ENCODE assay signal across 8 cellular contexts in genomic region chr17:18087610-18088491, GRCh38. TPM values are rescaled to one million over a fixed set of nuclear protein-coding genes. Genes with fewer than 3 reads are reported as not detected.
DNase-seq lines count a peak whose midpoint lies in the region; ATAC-seq and TF ChIP-seq lines count a peak whose summit lies in the region.

DRG2 (plus strand) TSS chr17:18087948; CDS start chr17:18088024, 76 bp downstream.

- H3K9me3 ChIP-seq in Loucy (ENCODE audit: insufficient read depth, low read depth, low read length), result no peaks in the 10 kb centered on the region
- H3K9me3 ChIP-seq in neural cell (ENCODE audit: low read length), result no peaks in the 10 kb centered on the region

- peak within 1 kb of the TSS; percentile 99 for H3K27ac Mint-ChIP-seq in stimulated activated naive CD8-positive, alpha-beta T cell treated with anti-CD3 and anti-CD28 coated beads, Interleukin-15, amount 100 ng/mL, for 72 hours

- H3K9me3 Mint-ChIP-seq in stimulated activated naive CD8-positive, alpha-beta T cell treated with anti-CD3 and anti-CD28 coated beads, Interleukin-15, amount 100 ng/mL, for 72 hours, result no peaks in the 10 kb centered on the region

- H3K9me2 ChIP-seq in Loucy (replicated peaks; ENCODE audit: low read depth, low read length) (no peaks in the 10 kb centered on the region), neural cell (ENCODE audit: insufficient read depth, low read length) (no peaks in the 10 kb centered on the region)

- H3F3A ChIP-seq in Loucy (ENCODE audit: low read depth), result no peaks in the 10 kb centered on the region
- no peaks in the 10 kb centered on the region for H3F3A ChIP-seq in neural cell (ENCODE audit: insufficient read depth, low read length, poor library complexity, severe bottlenecking)

- peak; percentile 45 for TF ChIP-seq RAD21 in neural cell (conservative IDR thresholded peaks at IDR 0.05)

- TF ChIP-seq EP300 in neural cell (conservative IDR thresholded peaks at IDR 0.05; ENCODE audit: poor library complexity, severe bottlenecking), result peak; percentile 64

- H2AFZ ChIP-seq in Loucy (ENCODE audit: low read length) (peak within 1 kb of the TSS; percentile 98), neural cell (ENCODE audit: low read depth, low read length) (peak within 1 kb of the TSS; percentile 90)

- H3K36me3 ChIP-seq in Loucy (ENCODE audit: insufficient read depth, low read length), result no peaks in the 10 kb centered on the region
- no peaks in the 10 kb centered on the region for H3K36me3 ChIP-seq in neural cell (ENCODE audit: insufficient read depth, low read length)

- H3K27me3 ChIP-seq in Loucy (ENCODE audit: insufficient read depth, low read length, poor library complexity, severe bottlenecking) (peaks cover 5% of the 10 kb centered on the region), neural cell (ENCODE audit: insufficient read depth, low read depth, low read length) (no peaks in the 10 kb centered on the region)

- H4K20me1 ChIP-seq in Loucy (ENCODE audit: insufficient read depth, low read length, poor library complexity, severe bottlenecking) (no peaks in the 10 kb centered on the region), neural cell (ENCODE audit: insufficient read depth) (no peaks in the 10 kb centered on the region)

- DNase-seq in EH (ENCODE audit: low read depth) (peak; percentile 90), H4 (ENCODE audit: low spot score) (peak; percentile 80), SIG-M5 (lab: John Stamatoyannopoulos, UW) (peak; percentile 45), activated gamma-delta T cell (lab: John Stamatoyannopoulos, UW) (peak; percentile 65), fibroblast of villous mesenchyme (ENCODE audit: low read depth) (peak; percentile 95)
- DNase-seq in stimulated activated naive CD8-positive, alpha-beta T cell treated with anti-CD3 and anti-CD28 coated beads, Interleukin-15, amount 100 ng/mL, for 72 hours, result peak; percentile 92 to 93

- TF ChIP-seq CTCF in Loucy (conservative IDR thresholded peaks at IDR 0.05; ENCODE audit: low read length) (no peak), fibroblast of villous mesenchyme (IDR thresholded peaks at IDR 0.05; ENCODE audit: insufficient read depth, low read depth, low read length) (no peak), neural cell (IDR thresholded peaks at IDR 0.05; ENCODE audit: poor library complexity, severe bottlenecking) (peak; percentile 45)

- peak within 1 kb of the TSS; percentile 72 for H3K27ac ChIP-seq in neural cell (ENCODE audit: low read length)

- peak; percentile 99 for ATAC-seq in stimulated activated naive CD8-positive, alpha-beta T cell treated with anti-CD3 and anti-CD28 coated beads, Interleukin-15, amount 100 ng/mL, for 72 hours

- H3K4me3 Mint-ChIP-seq in stimulated activated naive CD8-positive, alpha-beta T cell treated with anti-CD3 and anti-CD28 coated beads, Interleukin-15, amount 100 ng/mL, for 72 hours, result peak within 1 kb of the TSS; percentile 98 to 100

- peak within 1 kb of the TSS; percentile 94 for H3K4me2 ChIP-seq in Loucy (ENCODE audit: low read depth, low read length, poor library complexity, severe bottlenecking)
- H3K4me2 ChIP-seq in neural cell (ENCODE audit: low read length), result peak within 1 kb of the TSS; percentile 76

- H3K79me2 ChIP-seq in Loucy (ENCODE audit: insufficient read depth, low read length) (peaks cover 30% of the 10 kb centered on the region), neural cell (replicated peaks; ENCODE audit: insufficient read depth, low read length) (no peaks in the 10 kb centered on the region)

- peak within 1 kb of the TSS; percentile 99 for H3K4me3 ChIP-seq in Loucy (ENCODE audit: low read length, poor library complexity, severe bottlenecking)
- peak within 1 kb of the TSS; percentile 94 for H3K4me3 ChIP-seq in fibroblast of villous mesenchyme (ENCODE audit: low read depth, low read length)
- H3K4me3 ChIP-seq in neural cell (ENCODE audit: low read length), result peak within 1 kb of the TSS; percentile 73

- peaks cover 46% of the 10 kb centered on the region for H3K4me1 Mint-ChIP-seq in stimulated activated naive CD8-positive, alpha-beta T cell treated with anti-CD3 and anti-CD28 coated beads, Interleukin-15, amount 100 ng/mL, for 72 hours

- peaks cover 15% of the 10 kb centered on the region for H3K4me1 ChIP-seq in Loucy (ENCODE audit: insufficient read depth, low read length, poor library complexity, severe bottlenecking)

- H3K27me3 Mint-ChIP-seq in stimulated activated naive CD8-positive, alpha-beta T cell treated with anti-CD3 and anti-CD28 coated beads, Interleukin-15, amount 100 ng/mL, for 72 hours, result no peaks in the 10 kb centered on the region

- peak within 1 kb of the TSS; percentile 95 for H3K9ac ChIP-seq in Loucy (ENCODE audit: low read depth, low read length, poor library complexity, severe bottlenecking)
- H3K9ac ChIP-seq in neural cell (ENCODE audit: low read length), result peak within 1 kb of the TSS; percentile 74

TF ChIP-seq in neural cell, 6 proteins besides CTCF, POLR2A, EP300 and RAD21:
- TF ChIP-seq SMC3 (conservative IDR thresholded peaks at IDR 0.05; ENCODE audit: poor library complexity) (peak; percentile 52), TAF1 (IDR thresholded peaks at IDR 0.05; ENCODE audit: low read depth) (peak; percentile 94), MXI1 (conservative IDR thresholded peaks at IDR 0.05; ENCODE audit: poor library complexity, severe bottlenecking) (peak; percentile 85), POLR2AphosphoS5 (IDR thresholded peaks at IDR 0.05) (peak; percentile 75), REST (IDR thresholded peaks at IDR 0.05; ENCODE audit: borderline replicate concordance) (peak; percentile 77), EZH2 (IDR thresholded peaks at IDR 0.05; ENCODE audit: borderline replicate concordance, insufficient read depth, low read length, poor library complexity, severe bottlenecking) (no peak)

RNA-seq across cellular contexts. Expression of gene DRG2, which starts in this region (rescaled TPM):
- 46.6 and 61.5 TPM in 2 replicates for total RNA-seq in H4 (2014; rRNA removed; shearing (Covaris generic))
- 30.3 and 33.2 TPM in 2 replicates for total RNA-seq in fibroblast of villous mesenchyme
- 40.6 and 51.2 TPM in 2 replicates for polyA plus RNA-seq in neural cell
- 23.6 and 30.0 TPM in 2 replicates for polyA minus RNA-seq in neural cell

Comparison
In these comparisons a context has a peak if more than half of its experiments do, and no peak if none do; other contexts are left out.
1. Peak in every context shown above with its lines: DNase-seq, ATAC-seq, H3K4me3 ChIP-seq and H3K27ac ChIP-seq.
2. DNase-seq: peak in every context shown above with its lines; median percentile 95 in fibroblast of villous mesenchyme; 92 in stimulated activated naive CD8-positive, alpha-beta T cell treated with anti-CD3 and anti-CD28 coated beads, Interleukin-15, amount 100 ng/mL, for 72 hours; 90 in EH; 80 in H4; 65 in activated gamma-delta T cell; 45 in SIG-M5.